ENCODE assay signal across 2 cellular contexts in the genomic region with DNA sequence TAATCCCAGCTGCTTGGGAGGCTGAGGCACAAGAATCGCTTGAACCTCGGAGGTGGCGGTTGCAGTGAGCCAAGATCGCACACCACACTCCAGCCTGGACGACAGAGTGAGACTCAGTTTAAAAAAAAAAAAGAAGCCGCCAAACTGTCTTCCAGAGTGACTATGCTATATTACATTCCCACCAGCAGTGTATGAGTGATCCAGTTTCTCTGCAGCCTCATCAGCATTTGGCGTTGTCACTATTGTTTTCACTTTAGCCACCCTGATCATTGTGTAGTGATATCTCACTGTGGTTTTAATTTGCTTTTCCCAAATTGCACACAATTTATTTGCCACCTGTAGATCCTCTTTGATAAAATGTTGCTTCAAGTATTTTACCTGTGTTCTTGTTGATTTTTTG.
A peak's percentile ranks its signal among the peaks of the same experiment; 100 is the strongest.
TF ChIP-seq lines count a peak whose summit lies in the region.

No MANE protein-coding gene starts in this region.

TF ChIP-seq in GM23338, 12 proteins besides CTCF, POLR2A, EP300 and RAD21 (continued from another document):
- TF ChIP-seq, protein P1, sequence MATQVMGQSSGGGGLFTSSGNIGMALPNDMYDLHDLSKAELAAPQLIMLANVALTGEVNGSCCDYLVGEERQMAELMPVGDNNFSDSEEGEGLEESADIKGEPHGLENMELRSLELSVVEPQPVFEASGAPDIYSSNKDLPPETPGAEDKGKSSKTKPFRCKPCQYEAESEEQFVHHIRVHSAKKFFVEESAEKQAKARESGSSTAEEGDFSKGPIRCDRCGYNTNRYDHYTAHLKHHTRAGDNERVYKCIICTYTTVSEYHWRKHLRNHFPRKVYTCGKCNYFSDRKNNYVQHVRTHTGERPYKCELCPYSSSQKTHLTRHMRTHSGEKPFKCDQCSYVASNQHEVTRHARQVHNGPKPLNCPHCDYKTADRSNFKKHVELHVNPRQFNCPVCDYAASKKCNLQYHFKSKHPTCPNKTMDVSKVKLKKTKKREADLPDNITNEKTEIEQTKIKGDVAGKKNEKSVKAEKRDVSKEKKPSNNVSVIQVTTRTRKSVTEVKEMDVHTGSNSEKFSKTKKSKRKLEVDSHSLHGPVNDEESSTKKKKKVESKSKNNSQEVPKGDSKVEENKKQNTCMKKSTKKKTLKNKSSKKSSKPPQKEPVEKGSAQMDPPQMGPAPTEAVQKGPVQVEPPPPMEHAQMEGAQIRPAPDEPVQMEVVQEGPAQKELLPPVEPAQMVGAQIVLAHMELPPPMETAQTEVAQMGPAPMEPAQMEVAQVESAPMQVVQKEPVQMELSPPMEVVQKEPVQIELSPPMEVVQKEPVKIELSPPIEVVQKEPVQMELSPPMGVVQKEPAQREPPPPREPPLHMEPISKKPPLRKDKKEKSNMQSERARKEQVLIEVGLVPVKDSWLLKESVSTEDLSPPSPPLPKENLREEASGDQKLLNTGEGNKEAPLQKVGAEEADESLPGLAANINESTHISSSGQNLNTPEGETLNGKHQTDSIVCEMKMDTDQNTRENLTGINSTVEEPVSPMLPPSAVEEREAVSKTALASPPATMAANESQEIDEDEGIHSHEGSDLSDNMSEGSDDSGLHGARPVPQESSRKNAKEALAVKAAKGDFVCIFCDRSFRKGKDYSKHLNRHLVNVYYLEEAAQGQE (IDR thresholded peaks at IDR 0.05; ENCODE audit: unreplicated experiment) = no peak

TF ChIP-seq in K562, 482 proteins besides CTCF, POLR2A, EP300 and RAD21 (continued from another document and continues in another):
- TF ChIP-seq, protein P2, sequence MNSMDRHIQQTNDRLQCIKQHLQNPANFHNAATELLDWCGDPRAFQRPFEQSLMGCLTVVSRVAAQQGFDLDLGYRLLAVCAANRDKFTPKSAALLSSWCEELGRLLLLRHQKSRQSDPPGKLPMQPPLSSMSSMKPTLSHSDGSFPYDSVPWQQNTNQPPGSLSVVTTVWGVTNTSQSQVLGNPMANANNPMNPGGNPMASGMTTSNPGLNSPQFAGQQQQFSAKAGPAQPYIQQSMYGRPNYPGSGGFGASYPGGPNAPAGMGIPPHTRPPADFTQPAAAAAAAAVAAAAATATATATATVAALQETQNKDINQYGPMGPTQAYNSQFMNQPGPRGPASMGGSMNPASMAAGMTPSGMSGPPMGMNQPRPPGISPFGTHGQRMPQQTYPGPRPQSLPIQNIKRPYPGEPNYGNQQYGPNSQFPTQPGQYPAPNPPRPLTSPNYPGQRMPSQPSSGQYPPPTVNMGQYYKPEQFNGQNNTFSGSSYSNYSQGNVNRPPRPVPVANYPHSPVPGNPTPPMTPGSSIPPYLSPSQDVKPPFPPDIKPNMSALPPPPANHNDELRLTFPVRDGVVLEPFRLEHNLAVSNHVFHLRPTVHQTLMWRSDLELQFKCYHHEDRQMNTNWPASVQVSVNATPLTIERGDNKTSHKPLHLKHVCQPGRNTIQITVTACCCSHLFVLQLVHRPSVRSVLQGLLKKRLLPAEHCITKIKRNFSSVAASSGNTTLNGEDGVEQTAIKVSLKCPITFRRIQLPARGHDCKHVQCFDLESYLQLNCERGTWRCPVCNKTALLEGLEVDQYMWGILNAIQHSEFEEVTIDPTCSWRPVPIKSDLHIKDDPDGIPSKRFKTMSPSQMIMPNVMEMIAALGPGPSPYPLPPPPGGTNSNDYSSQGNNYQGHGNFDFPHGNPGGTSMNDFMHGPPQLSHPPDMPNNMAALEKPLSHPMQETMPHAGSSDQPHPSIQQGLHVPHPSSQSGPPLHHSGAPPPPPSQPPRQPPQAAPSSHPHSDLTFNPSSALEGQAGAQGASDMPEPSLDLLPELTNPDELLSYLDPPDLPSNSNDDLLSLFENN (IDR thresholded peaks at IDR 0.05; ENCODE audit: low read depth in 2 of 2, low read length in 2 of 2) = no peak
- TF ChIP-seq ASH1L (IDR thresholded peaks at IDR 0.05; ENCODE audit: borderline replicate concordance, low read depth, partially characterized antibody) = no peak
- TF ChIP-seq ZNF551 (CRISPR knock-in tag; IDR thresholded peaks at IDR 0.05) = no peak
- TF ChIP-seq SMARCA5 (IDR thresholded peaks at IDR 0.05) = peak; percentile 93
- peak; percentile 63 for TF ChIP-seq MAFF (IDR thresholded peaks at IDR 0.05; ENCODE audit: low read length)
- no peak for TF ChIP-seq BDP1 (IDR thresholded peaks at IDR 0.05; ENCODE audit: insufficient read depth, insufficient read length)
- no peak for TF ChIP-seq POLR2B (IDR thresholded peaks at IDR 0.05; ENCODE audit: low read depth, partially characterized antibody)
- TF ChIP-seq HMBOX1 (IDR thresholded peaks at IDR 0.05) = no peak
- TF ChIP-seq TAF1 (IDR thresholded peaks at IDR 0.05; ENCODE audit: control insufficient read depth, extremely low read depth, insufficient read depth, low read length, severe bottlenecking) = no peak
- no peak for TF ChIP-seq FOXA1 (IDR thresholded peaks at IDR 0.05; ENCODE audit: borderline replicate concordance)
- TF ChIP-seq, protein P3, sequence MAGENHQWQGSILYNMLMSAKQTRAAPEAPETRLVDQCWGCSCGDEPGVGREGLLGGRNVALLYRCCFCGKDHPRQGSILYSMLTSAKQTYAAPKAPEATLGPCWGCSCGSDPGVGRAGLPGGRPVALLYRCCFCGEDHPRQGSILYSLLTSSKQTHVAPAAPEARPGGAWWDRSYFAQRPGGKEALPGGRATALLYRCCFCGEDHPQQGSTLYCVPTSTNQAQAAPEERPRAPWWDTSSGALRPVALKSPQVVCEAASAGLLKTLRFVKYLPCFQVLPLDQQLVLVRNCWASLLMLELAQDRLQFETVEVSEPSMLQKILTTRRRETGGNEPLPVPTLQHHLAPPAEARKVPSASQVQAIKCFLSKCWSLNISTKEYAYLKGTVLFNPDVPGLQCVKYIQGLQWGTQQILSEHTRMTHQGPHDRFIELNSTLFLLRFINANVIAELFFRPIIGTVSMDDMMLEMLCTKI (IDR thresholded peaks at IDR 0.05; ENCODE audit: partially characterized antibody) = no peak
- peak; percentile 54; the same call in 1 of the 2 replicates for TF ChIP-seq NBN (IDR thresholded peaks at IDR 0.05; ENCODE audit: low read depth)
- no peak for TF ChIP-seq ZNF354B (CRISPR knock-in tag; IDR thresholded peaks at IDR 0.05)
- TF ChIP-seq ZNF197 (CRISPR knock-in tag; IDR thresholded peaks at IDR 0.05; ENCODE audit: low read depth) = no peak
- TF ChIP-seq ZNF316 (IDR thresholded peaks at IDR 0.05) = peak; percentile 92
- TF ChIP-seq MCM2 (IDR thresholded peaks at IDR 0.05; ENCODE audit: low read depth) = no peak
- no peak for TF ChIP-seq ZBTB34 (CRISPR knock-in tag; IDR thresholded peaks at IDR 0.05)
- TF ChIP-seq SRSF1 (IDR thresholded peaks at IDR 0.05; ENCODE audit: low read depth, low read length) = no peak
- TF ChIP-seq ZNF778 (CRISPR knock-in tag; IDR thresholded peaks at IDR 0.05) = no peak
- TF ChIP-seq IRF1 (CRISPR knock-in tag; IDR thresholded peaks at IDR 0.05; ENCODE audit: borderline replicate concordance) = no peak
- TF ChIP-seq HMG20A (CRISPR knock-in tag; conservative IDR thresholded peaks at IDR 0.05) = no peak
- no peak for TF ChIP-seq NCOR1 (IDR thresholded peaks at IDR 0.05)
- no peak for TF ChIP-seq AFF1 (IDR thresholded peaks at IDR 0.05; ENCODE audit: low read depth in 1 of 2, partially characterized antibody in 2 of 2)
- TF ChIP-seq TAF9B (IDR thresholded peaks at IDR 0.05; ENCODE audit: partially characterized antibody) = no peak
- no peak for TF ChIP-seq ZFP36 (IDR thresholded peaks at IDR 0.05; ENCODE audit: low read depth, low read length, partially characterized antibody)
- no peak for TF ChIP-seq THRAP3 (IDR thresholded peaks at IDR 0.05; ENCODE audit: borderline replicate concordance)
- TF ChIP-seq HIVEP1 (CRISPR knock-in tag; IDR thresholded peaks at IDR 0.05) = no peak
- no peak for TF ChIP-seq HDAC6 (IDR thresholded peaks at IDR 0.05; ENCODE audit: low read depth, low read length)
- no peak for TF ChIP-seq ZSCAN29 (IDR thresholded peaks at IDR 0.05)
- TF ChIP-seq, protein P4, sequence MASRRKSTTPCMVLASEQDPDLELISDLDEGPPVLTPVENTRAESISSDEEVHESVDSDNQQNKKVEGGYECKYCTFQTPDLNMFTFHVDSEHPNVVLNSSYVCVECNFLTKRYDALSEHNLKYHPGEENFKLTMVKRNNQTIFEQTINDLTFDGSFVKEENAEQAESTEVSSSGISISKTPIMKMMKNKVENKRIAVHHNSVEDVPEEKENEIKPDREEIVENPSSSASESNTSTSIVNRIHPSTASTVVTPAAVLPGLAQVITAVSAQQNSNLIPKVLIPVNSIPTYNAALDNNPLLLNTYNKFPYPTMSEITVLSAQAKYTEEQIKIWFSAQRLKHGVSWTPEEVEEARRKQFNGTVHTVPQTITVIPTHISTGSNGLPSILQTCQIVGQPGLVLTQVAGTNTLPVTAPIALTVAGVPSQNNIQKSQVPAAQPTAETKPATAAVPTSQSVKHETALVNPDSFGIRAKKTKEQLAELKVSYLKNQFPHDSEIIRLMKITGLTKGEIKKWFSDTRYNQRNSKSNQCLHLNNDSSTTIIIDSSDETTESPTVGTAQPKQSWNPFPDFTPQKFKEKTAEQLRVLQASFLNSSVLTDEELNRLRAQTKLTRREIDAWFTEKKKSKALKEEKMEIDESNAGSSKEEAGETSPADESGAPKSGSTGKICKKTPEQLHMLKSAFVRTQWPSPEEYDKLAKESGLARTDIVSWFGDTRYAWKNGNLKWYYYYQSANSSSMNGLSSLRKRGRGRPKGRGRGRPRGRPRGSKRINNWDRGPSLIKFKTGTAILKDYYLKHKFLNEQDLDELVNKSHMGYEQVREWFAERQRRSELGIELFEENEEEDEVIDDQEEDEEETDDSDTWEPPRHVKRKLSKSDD (conservative IDR thresholded peaks at IDR 0.05; ENCODE audit: low read length) = no peak
- TF ChIP-seq BACH1 (tag; IDR thresholded peaks at IDR 0.05) = no peak
- TF ChIP-seq ZNF274 (IDR thresholded peaks at IDR 0.05; ENCODE audit: borderline replicate concordance, low read depth, low read length) = no peak
